1 cellular context compared by ENCODE assay signal in genomic region chr5:178224403-178224802, GRCh38.
TF ChIP-seq lines count a peak whose summit lies in the region.

No MANE protein-coding gene starts in this region.

TF ChIP-seq in HepG2, 621 proteins besides CTCF, POLR2A, EP300 and RAD21:
- no peak for TF ChIP-seq FOXP1 (IDR thresholded peaks at IDR 0.05)
- no peak for TF ChIP-seq FOXP1 (CRISPR knock-in tag; IDR thresholded peaks at IDR 0.05)
- no peak for TF ChIP-seq ZC3H13 (CRISPR knock-in tag; IDR thresholded peaks at IDR 0.05)
- TF ChIP-seq, protein P1, sequence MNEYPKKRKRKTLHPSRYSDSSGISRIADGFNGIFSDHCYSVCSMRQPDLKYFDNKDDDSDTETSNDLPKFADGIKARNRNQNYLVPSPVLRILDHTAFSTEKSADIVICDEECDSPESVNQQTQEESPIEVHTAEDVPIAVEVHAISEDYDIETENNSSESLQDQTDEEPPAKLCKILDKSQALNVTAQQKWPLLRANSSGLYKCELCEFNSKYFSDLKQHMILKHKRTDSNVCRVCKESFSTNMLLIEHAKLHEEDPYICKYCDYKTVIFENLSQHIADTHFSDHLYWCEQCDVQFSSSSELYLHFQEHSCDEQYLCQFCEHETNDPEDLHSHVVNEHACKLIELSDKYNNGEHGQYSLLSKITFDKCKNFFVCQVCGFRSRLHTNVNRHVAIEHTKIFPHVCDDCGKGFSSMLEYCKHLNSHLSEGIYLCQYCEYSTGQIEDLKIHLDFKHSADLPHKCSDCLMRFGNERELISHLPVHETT (CRISPR knock-in tag; conservative IDR thresholded peaks at IDR 0.05): no peak
- no peak for TF ChIP-seq SOX5 (CRISPR knock-in tag; IDR thresholded peaks at IDR 0.05; ENCODE audit: borderline replicate concordance)
- no peak for TF ChIP-seq ZNF577 (CRISPR knock-in tag; IDR thresholded peaks at IDR 0.05; ENCODE audit: borderline replicate concordance, low read depth)
- 0 out of 2 replicates have a peak, but pooled peaks have one; percentile 15 for TF ChIP-seq POLR2G (IDR thresholded peaks at IDR 0.05; ENCODE audit: low read depth, low read length)
- TF ChIP-seq SATB2 (CRISPR knock-in tag; IDR thresholded peaks at IDR 0.05): no peak
- TF ChIP-seq ELK4 (CRISPR knock-in tag; IDR thresholded peaks at IDR 0.05; ENCODE audit: borderline replicate concordance): no peak
- no peak for TF ChIP-seq PRMT3 (CRISPR knock-in tag; IDR thresholded peaks at IDR 0.05; ENCODE audit: borderline replicate concordance, low read depth)
- TF ChIP-seq AGO2 (optimal IDR thresholded peaks at IDR 0.05; ENCODE audit: low read depth, low read length): peak; percentile 87
